32 cellular contexts compared by ENCODE assay signal in genomic region chr17:45824901-45825492, GRCh38. TPM values are rescaled to one million over a fixed set of nuclear protein-coding genes. Genes with fewer than 3 reads are reported as not detected.
"Had no signal": no experiment of that assay in that cellular context is flagged by ENCODE, and none has a peak within 500 bp of the region (broad histone marks: within the 10 kb centered on the region; RNA-seq: fewer than 3 reads in every experiment).

No MANE protein-coding gene starts in this region.

- H3K4me3 ChIP-seq: body of pancreas, coronary artery, heart right ventricle, left lung, lower lobe of right lung, ovary, right lobe of liver, thyroid gland, upper lobe of right lung had no signal

- H3K27ac ChIP-seq: body of pancreas, coronary artery, heart right ventricle, left lung, lower lobe of right lung, neutrophil, ovary, right lobe of liver, thyroid gland, upper lobe of right lung had no signal

- DNase-seq: activated CD4-positive, alpha-beta T cell treated with anti-CD3 and anti-CD28 coated beads for 4 hours; activated CD4-positive, alpha-beta T cell treated with anti-CD3 and anti-CD28 coated beads, Interleukin-2, amount 50 U/mL, for 4 hours; activated naive CD4-positive, alpha-beta T cell treated with Interleukin-2 at 50 U/mL for 16 hours; activated T-cell treated with anti-CD3 and anti-CD28 coated beads for 4 hours; activated T-cell treated with anti-CD3 and anti-CD28 coated beads, Interleukin-2, amount 50 U/mL, for 72 hours; aorta; body of pancreas; cerebellar nuclear complex; effector memory CD8-positive, alpha-beta T cell; foreskin fibroblast; heart right ventricle; left lung; lower lobe of right lung; mesenchymal stem cell; ovary; right lobe of liver; stimulated activated CD4-positive, alpha-beta T cell treated with anti-CD3 and anti-CD28 coated beads, Interleukin-2, amount 100 ng/mL, for 48 hours; thyroid gland; upper lobe of right lung had no signal

- FAIRE-seq: endothelial cell of umbilical vein had no signal

- ATAC-seq: activated T-cell treated with anti-CD3 and anti-CD28 coated beads, Interleukin-2, amount 50 U/mL, for 72 hours; body of pancreas; effector memory CD8-positive, alpha-beta T cell; esophagus mucosa; heart right ventricle; left lung; lower lobe of right lung; right lobe of liver; upper lobe of right lung had no signal

- H3K27me3 ChIP-seq: body of pancreas, ovary, right lobe of liver, thyroid gland had no signal

RNA-seq across cellular contexts. Expression of gene SPPL2C, which starts 19.7 kb away (rescaled TPM):
- total RNA-seq: activated T-cell treated with anti-CD3 and anti-CD28 coated beads, Interleukin-2, amount 50 U/mL, for 72 hours; aorta; body of pancreas; endothelial cell of umbilical vein; esophagus mucosa; heart right ventricle; kidney epithelial cell; left lung; lower lobe of right lung; mononuclear cell; myocyte; natural killer cell treated with Interleukin-12 subunit alpha and Interleukin-12 subunit beta and Interleukin-15 and Interleukin-18, amount 100 ng/mL, for 72 hours; ovary; progenitor cell of endocrine pancreas; renal cortical epithelial cell; right lobe of liver; skeletal muscle tissue; subcutaneous adipose tissue; T-helper 1 cell treated with Interleukin-12 subunit alpha and Interleukin-12 subunit beta and Interleukin-4 antibody, amounts not matched to agents 30 ng/mL and 1 ng/mL, for 36 hours; upper lobe of right lung had no signal

RNA-seq across cellular contexts. Expression of gene CRHR1, which starts 40.9 kb away (rescaled TPM):
- total RNA-seq: activated T-cell treated with anti-CD3 and anti-CD28 coated beads, Interleukin-2, amount 50 U/mL, for 72 hours; aorta; body of pancreas; endothelial cell of umbilical vein; kidney epithelial cell; left lung; lower lobe of right lung; mononuclear cell; myocyte; natural killer cell treated with Interleukin-12 subunit alpha and Interleukin-12 subunit beta and Interleukin-15 and Interleukin-18, amount 100 ng/mL, for 72 hours; progenitor cell of endocrine pancreas; renal cortical epithelial cell; right lobe of liver; T-helper 1 cell treated with Interleukin-12 subunit alpha and Interleukin-12 subunit beta and Interleukin-4 antibody, amounts not matched to agents 30 ng/mL and 1 ng/mL, for 36 hours; thyroid gland; upper lobe of right lung had no signal
